ENCODE assay signal across 1 cellular context in the genomic region with DNA sequence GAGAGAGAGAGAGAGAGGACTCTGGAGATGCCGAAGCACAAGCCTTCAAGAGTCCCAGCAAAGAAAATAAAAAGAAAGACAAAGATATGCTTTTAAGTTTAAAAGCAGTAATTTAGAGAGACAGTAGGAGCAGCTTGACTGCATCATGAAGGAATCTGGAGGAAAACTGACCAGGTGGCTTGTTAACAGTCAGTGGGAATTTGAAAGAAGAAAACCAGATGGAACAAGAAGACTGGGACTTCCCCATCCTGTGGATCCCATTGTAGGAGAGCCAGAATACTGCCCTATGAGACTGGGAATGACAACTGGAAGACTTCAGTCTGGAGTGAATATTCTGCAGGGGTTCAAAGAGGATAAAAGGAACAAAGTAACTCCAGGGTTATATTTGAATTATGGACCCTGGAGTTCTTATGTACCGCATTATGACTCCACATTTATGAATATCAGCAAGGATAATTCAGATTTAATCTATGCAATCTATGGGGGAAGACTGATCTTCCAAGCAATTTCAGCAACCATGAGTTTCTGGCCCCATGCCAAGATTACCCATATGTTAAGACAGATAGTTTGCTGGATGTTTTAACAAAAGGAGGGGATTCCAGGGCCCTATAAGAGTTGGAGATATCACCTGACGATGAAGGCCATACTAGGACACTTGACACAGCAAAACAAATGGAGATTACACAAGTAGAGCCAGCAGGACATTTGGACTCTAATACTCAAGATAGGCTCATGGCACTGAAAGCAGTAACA.
TF ChIP-seq lines count a peak whose summit lies in the region.

No MANE protein-coding gene starts in this region.

TF ChIP-seq in HEK293, 187 proteins besides CTCF, POLR2A, EP300 and RAD21 (continued from another document):
- TF ChIP-seq, protein P1, sequence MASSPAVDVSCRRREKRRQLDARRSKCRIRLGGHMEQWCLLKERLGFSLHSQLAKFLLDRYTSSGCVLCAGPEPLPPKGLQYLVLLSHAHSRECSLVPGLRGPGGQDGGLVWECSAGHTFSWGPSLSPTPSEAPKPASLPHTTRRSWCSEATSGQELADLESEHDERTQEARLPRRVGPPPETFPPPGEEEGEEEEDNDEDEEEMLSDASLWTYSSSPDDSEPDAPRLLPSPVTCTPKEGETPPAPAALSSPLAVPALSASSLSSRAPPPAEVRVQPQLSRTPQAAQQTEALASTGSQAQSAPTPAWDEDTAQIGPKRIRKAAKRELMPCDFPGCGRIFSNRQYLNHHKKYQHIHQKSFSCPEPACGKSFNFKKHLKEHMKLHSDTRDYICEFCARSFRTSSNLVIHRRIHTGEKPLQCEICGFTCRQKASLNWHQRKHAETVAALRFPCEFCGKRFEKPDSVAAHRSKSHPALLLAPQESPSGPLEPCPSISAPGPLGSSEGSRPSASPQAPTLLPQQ (tag by site-specific recombination; IDR thresholded peaks at IDR 0.05), result no peak
- TF ChIP-seq ZNF660 (tag by site-specific recombination; IDR thresholded peaks at IDR 0.05) (0 out of 2 replicates have a peak, but pooled peaks have one; percentile 12), ZNF155 (tag by site-specific recombination; IDR thresholded peaks at IDR 0.05) (no peak), KLF16 (tag by site-specific recombination; IDR thresholded peaks at IDR 0.05) (no peak), ZNF174 (tag by site-specific recombination; IDR thresholded peaks at IDR 0.05) (no peak), ZNF510 (tag by site-specific recombination; IDR thresholded peaks at IDR 0.05; ENCODE audit: insufficient replicate concordance) (no peak), ZNF350 (tag by site-specific recombination; IDR thresholded peaks at IDR 0.05) (peak; percentile 58; the same call in 1 of the 2 replicates), ZNF677 (tag by site-specific recombination; IDR thresholded peaks at IDR 0.05) (no peak), ZNF701 (tag by site-specific recombination; IDR thresholded peaks at IDR 0.05) (no peak), YY1 (tag by site-specific recombination; IDR thresholded peaks at IDR 0.05) (no peak), ZNF423 (tag by site-specific recombination; IDR thresholded peaks at IDR 0.05) (no peak), ZNF560 (tag by site-specific recombination; IDR thresholded peaks at IDR 0.05; ENCODE audit: borderline replicate concordance) (no peak), ZNF394 (tag by site-specific recombination; IDR thresholded peaks at IDR 0.05; ENCODE audit: borderline replicate concordance) (no peak), HOXA7 (CRISPR knock-in tag; IDR thresholded peaks at IDR 0.05; ENCODE audit: borderline replicate concordance) (no peak)
